In the genomic region with DNA sequence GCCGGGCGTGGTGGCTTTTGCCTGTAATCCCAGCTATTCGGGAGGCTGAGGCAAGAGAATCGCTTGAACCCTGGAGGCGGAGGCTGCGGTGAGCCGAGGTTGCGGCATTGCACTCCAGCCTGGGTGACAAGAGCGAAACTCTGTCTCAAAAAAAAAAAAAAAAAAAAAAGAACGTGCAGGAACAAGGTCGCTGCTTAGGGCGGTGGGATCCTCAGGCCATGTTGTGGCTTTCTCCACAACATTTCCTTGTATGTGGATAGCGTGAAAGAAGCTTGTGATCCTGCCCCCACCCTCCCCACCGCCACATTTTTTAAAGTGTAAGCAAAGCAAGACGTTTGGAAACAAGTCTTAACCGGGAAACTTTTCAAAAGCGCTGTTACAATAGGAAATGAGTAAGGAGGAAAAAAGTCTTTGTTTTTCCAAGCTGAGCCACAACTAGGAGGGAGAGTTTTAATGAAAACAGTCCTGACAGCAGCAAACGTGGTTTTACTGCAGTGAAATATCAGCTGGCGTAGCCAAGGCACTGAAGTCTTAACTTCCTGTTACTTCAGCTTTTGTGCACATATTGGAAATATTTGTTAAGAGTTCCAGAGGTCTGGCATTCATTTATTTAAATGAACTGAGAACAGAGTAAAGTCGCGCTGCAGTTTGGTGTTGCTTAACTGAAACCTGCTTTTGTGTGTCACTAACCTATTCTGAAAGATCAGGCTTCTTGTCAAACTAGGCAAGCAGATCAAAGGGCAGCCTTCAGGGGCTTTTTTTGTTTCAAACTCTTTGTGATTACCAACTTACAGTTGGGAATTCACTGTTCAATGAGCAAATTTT, we compare ENCODE assay signal across 8 cellular contexts. TPM values are rescaled to one million over a fixed set of nuclear protein-coding genes. Genes with fewer than 3 reads are reported as not detected.
DNase-seq lines count a peak whose midpoint lies in the region; ATAC-seq and TF ChIP-seq lines count a peak whose summit lies in the region.

No MANE protein-coding gene starts in this region.

- H3K79me2 ChIP-seq in neural progenitor cell (ENCODE audit: low read depth) = peaks cover 100% of the 10 kb centered on the region

- no peaks in the 10 kb centered on the region for H3K27me3 ChIP-seq in neural progenitor cell

- ATAC-seq in HG02938 (IDR thresholded peaks at IDR 0.05; ENCODE audit: unreplicated experiment) (no peak), GM18867 (IDR thresholded peaks at IDR 0.05; ENCODE audit: unreplicated experiment) (no peak)

- peaks cover 88% of the 10 kb centered on the region for H3F3A ChIP-seq in neural progenitor cell (ENCODE audit: low read depth)

- H3K27ac ChIP-seq in neural progenitor cell = peak overlapping the region; percentile 93

- H3K4me3 ChIP-seq in fibroblast of mammary gland (ENCODE audit: control insufficient read depth, low read depth, low read length) = peak overlapping the region; percentile 96
- H3K4me3 ChIP-seq in neural progenitor cell = peak overlapping the region; percentile 81

- H3K36me3 Mint-ChIP-seq in activated T-cell treated with anti-CD3 and anti-CD28 coated beads, Interleukin-2, amount 50 U/mL, for 24 hours (ENCODE audit: low read depth) = peaks cover 63% of the 10 kb centered on the region
- H3K36me3 Mint-ChIP-seq in neural progenitor cell = peaks cover 41% of the 10 kb centered on the region

- peak overlapping the region; percentile 99 for H3K27ac Mint-ChIP-seq in activated T-cell treated with anti-CD3 and anti-CD28 coated beads, Interleukin-2, amount 50 U/mL, for 24 hours
- peak overlapping the region; percentile 99 for H3K27ac Mint-ChIP-seq in neural progenitor cell

- peak overlapping the region; percentile 93 for H3K4me3 Mint-ChIP-seq in activated T-cell treated with anti-CD3 and anti-CD28 coated beads, Interleukin-2, amount 50 U/mL, for 24 hours
- peak overlapping the region; percentile 99 for H3K4me3 Mint-ChIP-seq in neural progenitor cell

- H3K9ac ChIP-seq in neural progenitor cell = peak overlapping the region; percentile 70

- H3K36me3 ChIP-seq in neural progenitor cell = peaks cover 21% of the 10 kb centered on the region

- H3K4me2 ChIP-seq in neural progenitor cell = peak overlapping the region; percentile 96

- no peaks in the 10 kb centered on the region for H3K27me3 Mint-ChIP-seq in activated T-cell treated with anti-CD3 and anti-CD28 coated beads, Interleukin-2, amount 50 U/mL, for 24 hours
- H3K27me3 Mint-ChIP-seq in neural progenitor cell (ENCODE audit: insufficient read depth, low read depth) = peaks cover 19% of the 10 kb centered on the region

- peaks cover 89% of the 10 kb centered on the region for H4K20me1 ChIP-seq in neural progenitor cell (ENCODE audit: low read depth)

- no peaks in the 10 kb centered on the region for H3K9me3 Mint-ChIP-seq in activated T-cell treated with anti-CD3 and anti-CD28 coated beads, Interleukin-2, amount 50 U/mL, for 24 hours
- peaks cover 6% of the 10 kb centered on the region for H3K9me3 Mint-ChIP-seq in neural progenitor cell

- H3K4me1 ChIP-seq in neural progenitor cell = peaks cover 36% of the 10 kb centered on the region

- TF ChIP-seq CTCF in fibroblast of mammary gland (conservative IDR thresholded peaks at IDR 0.05; ENCODE audit: control insufficient read depth, insufficient read depth, low read depth, low read length) (no peak), neural progenitor cell (IDR thresholded peaks at IDR 0.05) (no peak)

- H2AFZ ChIP-seq in neural progenitor cell (replicated peaks) = no peak overlapping the region

- H3K4me1 Mint-ChIP-seq in activated T-cell treated with anti-CD3 and anti-CD28 coated beads, Interleukin-2, amount 50 U/mL, for 24 hours (ENCODE audit: low read depth) = peaks cover 72% of the 10 kb centered on the region
- H3K4me1 Mint-ChIP-seq in neural progenitor cell = peaks cover 43% of the 10 kb centered on the region

- no peaks in the 10 kb centered on the region for H3K9me3 ChIP-seq in neural progenitor cell (ENCODE audit: low read depth)

- DNase-seq in GF-D8 (lab: John Stamatoyannopoulos, UW) = peak; percentile 60
- DNase-seq in LoVo (ENCODE audit: low spot score) = peak; percentile 47
- DNase-seq in activated T-cell treated with anti-CD3 and anti-CD28 coated beads, Interleukin-2, amount 50 U/mL, for 24 hours = peak; percentile 42
- DNase-seq in fibroblast of mammary gland (ENCODE audit: low read depth) = peak; percentile 97
- peak; percentile 77 for DNase-seq in neural progenitor cell (ENCODE audit: low spot score)
- no peak for DNase-seq in NCI-H2227 treated with DMSO at 0.1 percent for 48 hours (lab: John Stamatoyannopoulos, UW)

RNA-seq across cellular contexts. Expression of a gene that starts 3.8 kb away (rescaled TPM):
- 260 and 261 TPM in 2 replicates for total RNA-seq in neural progenitor cell (ENCODE audit: low replicate concordance)
